Comparison of ENCODE assay signal across 37 cellular contexts in the genomic region with DNA sequence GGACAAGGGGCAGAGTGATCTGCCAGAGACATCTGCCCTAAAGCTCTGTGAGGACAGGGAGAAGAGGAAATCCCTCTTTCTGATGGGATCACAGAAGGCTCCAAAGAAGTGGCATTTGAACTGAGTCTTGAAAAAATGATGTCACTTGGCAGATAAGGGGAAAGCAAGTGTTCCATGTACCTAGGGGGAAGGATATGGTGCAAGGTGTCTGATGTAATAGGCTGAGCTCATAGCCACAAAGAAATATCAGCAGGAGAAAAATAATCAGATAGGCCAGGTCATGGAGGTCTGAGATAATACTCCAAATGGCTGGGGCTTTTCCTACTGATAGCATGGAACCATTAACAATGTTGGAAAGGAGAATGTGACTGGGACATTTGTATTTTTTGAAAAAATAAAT.
"Had no signal": no experiment of that assay in that cellular context is flagged by ENCODE, and none has a peak within 500 bp of the region (broad histone marks: within the 10 kb centered on the region; RNA-seq: fewer than 3 reads in every experiment).

No MANE protein-coding gene starts in this region.

- H3K36me3 Mint-ChIP-seq: activated CD8-positive, alpha-beta memory T cell treated with anti-CD3 and anti-CD28 coated beads, Interleukin-2, amount 10 ng/mL, durations not matched to agents 7 days and 5 days; activated naive CD4-positive, alpha-beta T cell treated with anti-CD3 and anti-CD28 coated beads, Interleukin-2, amount 10 ng/mL, durations not matched to agents 7 days and 5 days; activated naive CD4-positive, alpha-beta T cell treated with anti-CD3 and anti-CD28 coated beads, Interleukin-2, amount 50 U/mL, for 24 hours had no signal

- H3K4me3 Mint-ChIP-seq: activated B cell treated with CpG ODN at 0.5 μM for 24 hours; activated CD4-positive, alpha-beta memory T cell treated with anti-CD3 and anti-CD28 coated beads, Interleukin-2, amount 10 ng/mL, durations not matched to agents 7 days and 5 days; activated CD4-positive, alpha-beta T cell treated with anti-CD3 and anti-CD28 coated beads, Interleukin-2, amount 10 ng/mL, durations not matched to agents 7 days and 5 days; activated CD8-positive, alpha-beta memory T cell treated with anti-CD3 and anti-CD28 coated beads, Interleukin-2, amount 10 ng/mL, durations not matched to agents 7 days and 5 days; activated CD8-positive, alpha-beta T cell treated with anti-CD3 and anti-CD28 coated beads, Interleukin-2, amount 10 ng/mL, durations not matched to agents 7 days and 5 days; activated naive CD4-positive, alpha-beta T cell treated with anti-CD3 and anti-CD28 coated beads, Interleukin-2, amount 10 ng/mL, durations not matched to agents 7 days and 5 days; activated naive CD4-positive, alpha-beta T cell treated with anti-CD3 and anti-CD28 coated beads, Interleukin-2, amount 50 U/mL, for 24 hours; activated naive CD8-positive, alpha-beta T cell; activated naive CD8-positive, alpha-beta T cell treated with anti-CD3 and anti-CD28 coated beads, Interleukin-2, amount 10 ng/mL, durations not matched to agents 7 days and 5 days; activated naive CD8-positive, alpha-beta T cell treated with anti-CD3 and anti-CD28 coated beads, Interleukin-2, amount 50 U/mL, for 24 hours; activated T-cell treated with anti-CD3 and anti-CD28 coated beads, Interleukin-2, amount 50 U/mL, for 24 hours; central memory CD8-positive, alpha-beta T cell; T-helper 1 cell treated with Interleukin-12 subunit alpha and Interleukin-12 subunit beta and Interleukin-4 antibody, amounts not matched to agents 30 μg/mL and 1 μg/mL, for 36 hours; T-helper 2 cell treated with Interferon-gamma antibody and Interleukin-4, amounts not matched to agents 5 μg/mL and 100 μg/mL, for 36 hours had no signal

- DNase-seq: activated B cell treated with CpG ODN at 0.5 μM for 24 hours; activated CD4-positive, alpha-beta memory T cell treated with anti-CD3 and anti-CD28 coated beads, Interleukin-2, amount 10 ng/mL, durations not matched to agents 7 days and 5 days; activated CD4-positive, alpha-beta T cell treated with anti-CD3 and anti-CD28 coated beads for 48 hours; activated CD4-positive, alpha-beta T cell treated with anti-CD3 and anti-CD28 coated beads, Interleukin-2, amount 10 ng/mL, durations not matched to agents 7 days and 5 days; activated CD4-positive, alpha-beta T cell treated with anti-CD3 and anti-CD28 coated beads, Interleukin-2, amount 50 U/mL, for 48 hours; activated CD4-positive, CD25-positive, alpha-beta regulatory T cell treated with anti-CD3 and anti-CD28 coated beads, Interleukin-2, amount 50 U/mL, for 72 hours; activated CD8-positive, alpha-beta memory T cell treated with anti-CD3 and anti-CD28 coated beads for 24 hours; activated CD8-positive, alpha-beta memory T cell treated with anti-CD3 and anti-CD28 coated beads, Interleukin-2, amount 10 ng/mL, durations not matched to agents 7 days and 5 days; activated CD8-positive, alpha-beta memory T cell treated with anti-CD3 and anti-CD28 coated beads, Interleukin-2, amount 50 U/mL, for 48 hours; activated CD8-positive, alpha-beta T cell treated with anti-CD3 and anti-CD28 coated beads, Interleukin-2, amount 10 ng/mL, durations not matched to agents 7 days and 5 days; activated effector memory CD4-positive, alpha-beta T cell treated with Interleukin-2 at 50 U/mL for 16 hours; activated gamma-delta T cell; activated naive CD4-positive, alpha-beta T cell treated with anti-CD3 and anti-CD28 coated beads, Interleukin-2, amount 10 ng/mL, durations not matched to agents 7 days and 5 days; activated naive CD4-positive, alpha-beta T cell treated with Interleukin-2 at 50 U/mL for 16 hours; activated naive CD8-positive, alpha-beta T cell treated with anti-CD3 and anti-CD28 coated beads, Interleukin-2, amount 10 ng/mL, durations not matched to agents 7 days and 5 days; activated naive CD8-positive, alpha-beta T cell treated with anti-CD3 and anti-CD28 coated beads, Interleukin-2, amount 50 U/mL, for 24 hours; activated T-cell treated with anti-CD3 and anti-CD28 coated beads, Interleukin-2, amount 50 U/mL, for 24 hours; activated T-cell treated with anti-CD3 and anti-CD28 coated beads, Interleukin-2, amount 50 U/mL, for 48 hours; amniotic stem cell; aorta; body of pancreas; brain microvascular endothelial cell; caudate nucleus; cerebellar nuclear complex; T-helper 2 cell; T-helper 9 cell had no signal

- H3K27ac ChIP-seq: body of pancreas, brain microvascular endothelial cell, breast epithelium, cardiac muscle cell, VCaP had no signal

- H3K36me3 ChIP-seq: brain microvascular endothelial cell, breast epithelium, cardiac muscle cell had no signal

- H3K4me1 Mint-ChIP-seq: activated B cell treated with CpG ODN at 0.5 μM for 24 hours; activated CD4-positive, alpha-beta memory T cell treated with anti-CD3 and anti-CD28 coated beads, Interleukin-2, amount 10 ng/mL, durations not matched to agents 7 days and 5 days; activated CD4-positive, alpha-beta T cell treated with anti-CD3 and anti-CD28 coated beads, Interleukin-2, amount 10 ng/mL, durations not matched to agents 7 days and 5 days; activated CD8-positive, alpha-beta memory T cell treated with anti-CD3 and anti-CD28 coated beads, Interleukin-2, amount 10 ng/mL, durations not matched to agents 7 days and 5 days; activated naive CD4-positive, alpha-beta T cell treated with anti-CD3 and anti-CD28 coated beads, Interleukin-2, amount 10 ng/mL, durations not matched to agents 7 days and 5 days; activated naive CD4-positive, alpha-beta T cell treated with anti-CD3 and anti-CD28 coated beads, Interleukin-2, amount 50 U/mL, for 24 hours; activated naive CD8-positive, alpha-beta T cell treated with anti-CD3 and anti-CD28 coated beads, Interleukin-2, amount 10 ng/mL, durations not matched to agents 7 days and 5 days; activated naive CD8-positive, alpha-beta T cell treated with anti-CD3 and anti-CD28 coated beads, Interleukin-2, amount 50 U/mL, for 24 hours; central memory CD8-positive, alpha-beta T cell had no signal

- H3K4me1 ChIP-seq: body of pancreas, breast epithelium had no signal

- H3K4me3 ChIP-seq: body of pancreas, breast epithelium, cardiac muscle cell had no signal

- H3K9me3 ChIP-seq: body of pancreas, breast epithelium had no signal

- ATAC-seq: activated CD8-positive, alpha-beta memory T cell treated with anti-CD3 and anti-CD28 coated beads, Interleukin-2, amount 10 ng/mL, durations not matched to agents 7 days and 5 days; activated CD8-positive, alpha-beta T cell treated with anti-CD3 and anti-CD28 coated beads, Interleukin-2, amount 10 ng/mL, durations not matched to agents 7 days and 5 days; activated naive CD8-positive, alpha-beta T cell treated with anti-CD3 and anti-CD28 coated beads, Interleukin-2, amount 50 U/mL, for 24 hours; body of pancreas had no signal

- H3K27me3 ChIP-seq: body of pancreas, brain microvascular endothelial cell, breast epithelium, cardiac muscle cell had no signal

- H3K27ac Mint-ChIP-seq: activated B cell treated with CpG ODN at 0.5 μM for 24 hours; activated CD4-positive, alpha-beta memory T cell treated with anti-CD3 and anti-CD28 coated beads, Interleukin-2, amount 10 ng/mL, durations not matched to agents 7 days and 5 days; activated CD4-positive, alpha-beta T cell treated with anti-CD3 and anti-CD28 coated beads, Interleukin-2, amount 10 ng/mL, durations not matched to agents 7 days and 5 days; activated CD8-positive, alpha-beta memory T cell treated with anti-CD3 and anti-CD28 coated beads, Interleukin-2, amount 10 ng/mL, durations not matched to agents 7 days and 5 days; activated CD8-positive, alpha-beta T cell treated with anti-CD3 and anti-CD28 coated beads, Interleukin-2, amount 10 ng/mL, durations not matched to agents 7 days and 5 days; activated naive CD4-positive, alpha-beta T cell treated with anti-CD3 and anti-CD28 coated beads, Interleukin-2, amount 10 ng/mL, durations not matched to agents 7 days and 5 days; activated naive CD4-positive, alpha-beta T cell treated with anti-CD3 and anti-CD28 coated beads, Interleukin-2, amount 50 U/mL, for 24 hours; activated naive CD8-positive, alpha-beta T cell; activated naive CD8-positive, alpha-beta T cell treated with anti-CD3 and anti-CD28 coated beads, Interleukin-2, amount 10 ng/mL, durations not matched to agents 7 days and 5 days; activated naive CD8-positive, alpha-beta T cell treated with anti-CD3 and anti-CD28 coated beads, Interleukin-2, amount 50 U/mL, for 24 hours; activated T-cell treated with anti-CD3 and anti-CD28 coated beads, Interleukin-2, amount 50 U/mL, for 24 hours; activated T-helper 2 cell treated with anti-CD3 and anti-CD28 coated beads, Interferon-gamma antibody, Interleukin-2, Interleukin-4, amounts not matched to agents 10 μg/mL and 5 μg/mL and 100 μg/mL, durations not matched to agents 14 hours and 24 hours and 36 hours; T-helper 1 cell treated with Interleukin-12 subunit alpha and Interleukin-12 subunit beta and Interleukin-4 antibody, amounts not matched to agents 30 μg/mL and 1 μg/mL, for 36 hours; T-helper 2 cell treated with Interferon-gamma antibody and Interleukin-4, amounts not matched to agents 5 μg/mL and 100 μg/mL, for 36 hours had no signal

- H3K27me3 Mint-ChIP-seq: activated B cell treated with CpG ODN at 0.5 μM for 24 hours; activated naive CD4-positive, alpha-beta T cell treated with anti-CD3 and anti-CD28 coated beads, Interleukin-2, amount 10 ng/mL, durations not matched to agents 7 days and 5 days; activated naive CD8-positive, alpha-beta T cell treated with anti-CD3 and anti-CD28 coated beads, Interleukin-2, amount 10 ng/mL, durations not matched to agents 7 days and 5 days had no signal

- H3K9me3 Mint-ChIP-seq: activated CD4-positive, alpha-beta memory T cell treated with anti-CD3 and anti-CD28 coated beads, Interleukin-2, amount 10 ng/mL, durations not matched to agents 7 days and 5 days; activated naive CD4-positive, alpha-beta T cell treated with anti-CD3 and anti-CD28 coated beads, Interleukin-2, amount 10 ng/mL, durations not matched to agents 7 days and 5 days; activated T-helper 2 cell treated with anti-CD3 and anti-CD28 coated beads, Interferon-gamma antibody, Interleukin-2, Interleukin-4, amounts not matched to agents 10 μg/mL and 5 μg/mL and 100 μg/mL, durations not matched to agents 14 hours and 24 hours and 36 hours had no signal

- FAIRE-seq: astrocyte, TTC549 had no signal
